In genomic region chrX:155086202-155086840, GRCh38 we compare ENCODE assay signal across 8 cellular contexts. TPM values are rescaled to one million over a fixed set of nuclear protein-coding genes. Genes with fewer than 3 reads are reported as not detected.
DNase-seq lines count a peak whose midpoint lies in the region; ATAC-seq, FAIRE-seq and TF ChIP-seq lines count a peak whose summit lies in the region.

No MANE protein-coding gene starts in this region.

- no peaks in the 10 kb centered on the region for H3K9me3 ChIP-seq in SU-DHL-6 (ENCODE audit: insufficient read depth, low read length)

- H3K9me3 Mint-ChIP-seq in activated T-helper 1 cell treated with anti-CD3 and anti-CD28 coated beads, Interleukin-12 subunit alpha, Interleukin-12 subunit beta, Interleukin-2, Interleukin-4 antibody, amounts not matched to agents 30 ng/mL and 10 ng/mL and 1 ng/mL, durations not matched to agents 14 hours and 24 hours and 36 hours = no peaks in the 10 kb centered on the region
- H3K9me3 Mint-ChIP-seq in mesothelial cell of epicardium = peaks cover 13% of the 10 kb centered on the region

- ATAC-seq in sciatic nerve = no peak

- H3K27me3 Mint-ChIP-seq in activated T-helper 1 cell treated with anti-CD3 and anti-CD28 coated beads, Interleukin-12 subunit alpha, Interleukin-12 subunit beta, Interleukin-2, Interleukin-4 antibody, amounts not matched to agents 30 ng/mL and 10 ng/mL and 1 ng/mL, durations not matched to agents 14 hours and 24 hours and 36 hours (ENCODE audit: insufficient read depth) = no peaks in the 10 kb centered on the region
- H3K27me3 Mint-ChIP-seq in mesothelial cell of epicardium (ENCODE audit: low read depth) = no peaks in the 10 kb centered on the region

- no peaks in the 10 kb centered on the region for H4K20me1 ChIP-seq in SU-DHL-6 (ENCODE audit: low read depth, low read length)

- no peaks in the 10 kb centered on the region for H3F3A ChIP-seq in SU-DHL-6 (ENCODE audit: insufficient read depth)

- H3K27ac ChIP-seq in SU-DHL-6 (ENCODE audit: low read depth, low read length) = no peak overlapping the region

- H3K36me3 ChIP-seq in SU-DHL-6 (ENCODE audit: low read length) (no peaks in the 10 kb centered on the region), bronchial epithelial cell (ENCODE audit: control insufficient read depth, insufficient read depth, low read length) (no peaks in the 10 kb centered on the region)

- TF ChIP-seq CTCF in SU-DHL-6 (IDR thresholded peaks at IDR 0.05; ENCODE audit: insufficient read depth, low read length, poor library complexity, severe bottlenecking) (peak; percentile 44), bronchial epithelial cell (IDR thresholded peaks at IDR 0.05; ENCODE audit: insufficient read depth, low read length, severe bottlenecking) (peak; percentile 57), mesothelial cell of epicardium (IDR thresholded peaks at IDR 0.05; ENCODE audit: unreplicated experiment) (peak; percentile 30)

- H3K4me3 ChIP-seq in SU-DHL-6 (ENCODE audit: insufficient read depth, low read length, poor library complexity, severe bottlenecking) = no peak overlapping the region
- H3K4me3 ChIP-seq in bronchial epithelial cell (ENCODE audit: low read depth, low read length) = no peak overlapping the region

- no peak overlapping the region for H2AFZ ChIP-seq in SU-DHL-6 (ENCODE audit: low read depth, low read length, severe bottlenecking)

- no peak overlapping the region for H3K9ac ChIP-seq in SU-DHL-6 (ENCODE audit: low read length)

- no peaks in the 10 kb centered on the region for H3K27me3 ChIP-seq in SU-DHL-6 (ENCODE audit: low read length)
- H3K27me3 ChIP-seq in bronchial epithelial cell (ENCODE audit: control insufficient read depth, insufficient read depth, low read length) = no peaks in the 10 kb centered on the region

- DNase-seq in activated T-helper 1 cell treated with Interleukin-2 at 50 U/mL for 16 hours (ENCODE audit: low read depth) = peak; percentile 10
- no peak for DNase-seq in activated T-helper 1 cell treated with anti-CD3 and anti-CD28 coated beads, Interleukin-12 subunit alpha, Interleukin-12 subunit beta, Interleukin-2, Interleukin-4 antibody, amounts not matched to agents 30 ng/mL and 10 ng/mL and 1 ng/mL, durations not matched to agents 14 hours and 24 hours and 36 hours (ENCODE audit: low spot score)
- no peak for DNase-seq in bronchial epithelial cell (ENCODE audit: low read depth)
- no peak for DNase-seq in mesothelial cell of epicardium (ENCODE audit: low spot score in 2 of 2, unreplicated experiment in 2 of 2)
- DNase-seq in midbrain (lab: John Stamatoyannopoulos, UW) = no peak
- no peak for DNase-seq in OCI-M2 (lab: John Stamatoyannopoulos, UW; ENCODE audit: unreplicated experiment)
- no peak for DNase-seq in sciatic nerve (ENCODE audit: low spot score)

- intact Hi-C loops in activated T-helper 1 cell treated with anti-CD3 and anti-CD28 coated beads, Interleukin-12 subunit alpha, Interleukin-12 subunit beta, Interleukin-2, Interleukin-4 antibody, amounts not matched to agents 30 ng/mL and 10 ng/mL and 1 ng/mL, durations not matched to agents 14 hours and 24 hours and 36 hours (cut with micrococcal nuclease) = loop anchor here (1.0 kb wide), 1 partner anchor 105 kb away; no protein-coding TSS in a partner anchor
- intact Hi-C loops in sciatic nerve (cut with DNase I) = no loop called here

- no peak overlapping the region for H3K4me2 ChIP-seq in SU-DHL-6 (ENCODE audit: low read depth, low read length, poor library complexity, severe bottlenecking)

- H3K79me2 ChIP-seq in SU-DHL-6 (ENCODE audit: insufficient read depth, low read length) = no peaks in the 10 kb centered on the region

- no peak overlapping the region for H3K4me3 Mint-ChIP-seq in activated T-helper 1 cell treated with anti-CD3 and anti-CD28 coated beads, Interleukin-12 subunit alpha, Interleukin-12 subunit beta, Interleukin-2, Interleukin-4 antibody, amounts not matched to agents 30 ng/mL and 10 ng/mL and 1 ng/mL, durations not matched to agents 14 hours and 24 hours and 36 hours
- no peak overlapping the region for H3K4me3 Mint-ChIP-seq in mesothelial cell of epicardium

- H3K9me2 ChIP-seq in SU-DHL-6 (replicated peaks; ENCODE audit: insufficient read depth, low read length) = no peaks in the 10 kb centered on the region

- H3K4me1 Mint-ChIP-seq in activated T-helper 1 cell treated with anti-CD3 and anti-CD28 coated beads, Interleukin-12 subunit alpha, Interleukin-12 subunit beta, Interleukin-2, Interleukin-4 antibody, amounts not matched to agents 30 ng/mL and 10 ng/mL and 1 ng/mL, durations not matched to agents 14 hours and 24 hours and 36 hours (ENCODE audit: low read depth) = no peaks in the 10 kb centered on the region
- no peaks in the 10 kb centered on the region for H3K4me1 Mint-ChIP-seq in mesothelial cell of epicardium

- no peak for FAIRE-seq in bronchial epithelial cell (lab: Jason Lieb, UNC)

- H3K36me3 Mint-ChIP-seq in activated T-helper 1 cell treated with anti-CD3 and anti-CD28 coated beads, Interleukin-12 subunit alpha, Interleukin-12 subunit beta, Interleukin-2, Interleukin-4 antibody, amounts not matched to agents 30 ng/mL and 10 ng/mL and 1 ng/mL, durations not matched to agents 14 hours and 24 hours and 36 hours (ENCODE audit: low read depth) = peaks cover 9% of the 10 kb centered on the region
- peaks cover 17% of the 10 kb centered on the region for H3K36me3 Mint-ChIP-seq in mesothelial cell of epicardium

- no peak overlapping the region for H3K27ac Mint-ChIP-seq in activated T-helper 1 cell treated with anti-CD3 and anti-CD28 coated beads, Interleukin-12 subunit alpha, Interleukin-12 subunit beta, Interleukin-2, Interleukin-4 antibody, amounts not matched to agents 30 ng/mL and 10 ng/mL and 1 ng/mL, durations not matched to agents 14 hours and 24 hours and 36 hours
- no peak overlapping the region for H3K27ac Mint-ChIP-seq in mesothelial cell of epicardium

RNA-seq across cellular contexts. Expression of gene BRCC3, which starts 15.0 kb away (rescaled TPM):
- 28.9 and 30.5 TPM in 2 replicates for total RNA-seq in activated T-helper 1 cell treated with anti-CD3 and anti-CD28 coated beads, Interleukin-12 subunit alpha, Interleukin-12 subunit beta, Interleukin-2, Interleukin-4 antibody, amounts not matched to agents 30 ng/mL and 10 ng/mL and 1 ng/mL, durations not matched to agents 14 hours and 24 hours and 36 hours
- total RNA-seq in bronchial epithelial cell (9.3 and 10.0 TPM in 2 replicates), mesothelial cell of epicardium (18.9 to 19.2 TPM (median 19.0 TPM) in 3 replicates), sciatic nerve (12.3 TPM)

RNA-seq across cellular contexts. Expression of gene CMC4, which starts 15.4 kb away (rescaled TPM):
- 1.3 and 3.0 TPM in 2 replicates for total RNA-seq in activated T-helper 1 cell treated with anti-CD3 and anti-CD28 coated beads, Interleukin-12 subunit alpha, Interleukin-12 subunit beta, Interleukin-2, Interleukin-4 antibody, amounts not matched to agents 30 ng/mL and 10 ng/mL and 1 ng/mL, durations not matched to agents 14 hours and 24 hours and 36 hours
- total RNA-seq in bronchial epithelial cell = 6.8 and 16.1 TPM in 2 replicates
- total RNA-seq in mesothelial cell of epicardium = 5.5 to 6.6 TPM (median 6.2 TPM) in 3 replicates
- total RNA-seq in sciatic nerve = 3.9 TPM

RNA-seq across cellular contexts. Expression of gene MTCP1, which starts 15.4 kb away (rescaled TPM):
- total RNA-seq in activated T-helper 1 cell treated with anti-CD3 and anti-CD28 coated beads, Interleukin-12 subunit alpha, Interleukin-12 subunit beta, Interleukin-2, Interleukin-4 antibody, amounts not matched to agents 30 ng/mL and 10 ng/mL and 1 ng/mL, durations not matched to agents 14 hours and 24 hours and 36 hours = 9.1 and 12.7 TPM in 2 replicates
- total RNA-seq in bronchial epithelial cell (1.8 and 29.3 TPM in 2 replicates), mesothelial cell of epicardium (10.4 to 13.0 TPM (median 13.0 TPM) in 3 replicates), sciatic nerve (22.9 TPM)

RNA-seq across cellular contexts. Expression of gene FUNDC2, which starts 59.7 kb away (rescaled TPM):
- total RNA-seq in activated T-helper 1 cell treated with anti-CD3 and anti-CD28 coated beads, Interleukin-12 subunit alpha, Interleukin-12 subunit beta, Interleukin-2, Interleukin-4 antibody, amounts not matched to agents 30 ng/mL and 10 ng/mL and 1 ng/mL, durations not matched to agents 14 hours and 24 hours and 36 hours = 74.1 and 79.1 TPM in 2 replicates
- total RNA-seq in bronchial epithelial cell (36.1 and 50.8 TPM in 2 replicates), mesothelial cell of epicardium (57.9 to 64.1 TPM (median 61.2 TPM) in 3 replicates), sciatic nerve (94.6 TPM)
